7 cellular contexts compared by ENCODE assay signal in the genomic region with DNA sequence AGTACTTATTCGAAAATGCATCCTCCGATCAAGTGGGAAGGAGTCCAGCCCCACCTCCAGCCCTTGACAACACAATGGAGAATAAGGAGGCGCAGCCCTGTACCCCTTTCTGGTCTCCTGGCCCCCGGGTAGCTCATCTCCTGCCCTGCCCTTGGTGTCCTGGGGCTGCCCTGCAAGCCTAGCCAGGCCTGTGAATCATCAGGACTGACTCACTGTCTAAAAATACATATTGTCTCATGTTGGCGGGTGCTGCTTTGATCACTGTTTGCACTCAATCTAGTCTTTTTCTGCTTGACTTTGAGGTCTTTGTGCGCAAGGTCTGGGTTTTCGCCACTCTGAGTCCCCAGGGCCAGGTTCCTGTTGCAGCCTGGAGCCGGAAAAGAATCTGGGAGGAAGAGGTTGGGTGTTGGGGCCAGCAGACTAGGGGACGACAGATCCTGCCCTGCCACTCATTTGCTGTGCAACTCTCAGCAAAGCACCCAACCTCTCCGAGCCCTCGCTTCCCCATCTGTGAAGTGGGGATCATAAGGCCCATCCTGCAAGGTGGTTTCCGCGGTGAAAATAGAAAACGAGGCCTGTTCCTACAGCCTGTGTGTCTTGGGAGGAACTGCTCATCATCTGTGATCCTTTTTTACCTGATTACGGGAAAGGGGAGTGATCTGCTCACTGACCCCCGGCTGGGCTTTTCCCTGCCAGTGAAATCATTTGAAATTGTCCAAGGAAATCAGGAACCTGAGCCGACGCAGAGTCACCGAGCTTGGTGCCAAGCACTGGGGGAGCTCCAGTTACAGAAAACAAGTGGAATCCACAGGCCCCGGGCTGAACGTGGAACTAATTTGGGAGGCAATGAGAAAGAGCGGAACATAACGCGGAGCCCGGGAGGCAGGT.
DNase-seq lines count a peak whose midpoint lies in the region; ATAC-seq and TF ChIP-seq lines count a peak whose summit lies in the region.

No MANE protein-coding gene starts in this region.

- H3K9me3 ChIP-seq in Karpas-422 (ENCODE audit: low read length) (no peaks in the 10 kb centered on the region), mammary epithelial cell (replicated peaks; ENCODE audit: insufficient read depth, low read length) (no peaks in the 10 kb centered on the region)

- no peaks in the 10 kb centered on the region for H3K9me2 ChIP-seq in Karpas-422 (replicated peaks; ENCODE audit: insufficient read depth, low read length)

- dilution Hi-C loops in mammary epithelial cell (cut with HindIII; ENCODE audit: low sequenced_read_pairs): no loop called here

- peak overlapping the region; percentile 54; the same call in 1 of the 2 replicates for H3K27ac ChIP-seq in Karpas-422 (ENCODE audit: low read length)
- peak overlapping the region; percentile 21 for H3K27ac ChIP-seq in mammary epithelial cell (ENCODE audit: insufficient read depth, low read depth, low read length)

- 45% methylated on average over 22 of the region's 25 CpGs for WGBS in mammary epithelial cell (ENCODE audit: low coverage, missing lambda C conversion rate)

- no peak for DNase-seq in Karpas-422
- DNase-seq in mammary epithelial cell: peak; percentile 68
- DNase-seq in lung microvascular endothelial cell (ENCODE audit: low read depth in 2 of 2): peak; percentile 20 to 40
- DNase-seq in NCI-H510A (lab: John Stamatoyannopoulos, UW): no peak
- DNase-seq in activated naive CD4-positive, alpha-beta T cell treated with Interleukin-2 at 50 U/mL for 16 hours: no peak
- no peak for DNase-seq in NCI-H2081 treated with DMSO at 0.1 percent for 48 hours (lab: John Stamatoyannopoulos, UW)

- H3K9ac ChIP-seq in Karpas-422 (ENCODE audit: low read length) (peak overlapping the region; percentile 39; the same call in 1 of the 2 replicates), mammary epithelial cell (ENCODE audit: insufficient read depth, low read length) (no peak overlapping the region)

- CTCF ChIA-PET in mammary epithelial cell (lab: Charles Lee; ENCODE audit: low non-redundant PET): no interaction called here

- H3K27me3 ChIP-seq in Karpas-422 (ENCODE audit: low read length) (no peaks in the 10 kb centered on the region), mammary epithelial cell (ENCODE audit: insufficient read depth, low read length) (no peaks in the 10 kb centered on the region)

- H3K79me2 ChIP-seq in Karpas-422 (ENCODE audit: low read length) (no peaks in the 10 kb centered on the region), mammary epithelial cell (ENCODE audit: insufficient read depth, low read length) (no peaks in the 10 kb centered on the region)

- intact Hi-C loops in mammary epithelial cell (cut with micrococcal nuclease): loop anchor here (2.0 kb wide), 1 partner anchor 93 kb away; no protein-coding TSS in a partner anchor

- no TSS peak for BruUV-seq in mammary epithelial cell (replicated peaks; lab: Mats Ljungman, UMichigan)

- no peaks in the 10 kb centered on the region for H4K20me1 ChIP-seq in Karpas-422 (ENCODE audit: insufficient read depth, low read depth, low read length)
- H4K20me1 ChIP-seq in mammary epithelial cell (ENCODE audit: insufficient read depth, low read length): no peaks in the 10 kb centered on the region

- TF ChIP-seq CTCF in mammary epithelial cell (conservative IDR thresholded peaks at IDR 0.05 in 1 of 2, IDR thresholded peaks at IDR 0.05 in 1 of 2; ENCODE audit: extremely low read depth in 1 of 2, insufficient read depth in 1 of 2, low read depth in 1 of 2, low read length in 2 of 2): no peak

- H3K4me2 ChIP-seq in Karpas-422 (ENCODE audit: low read depth, low read length, poor library complexity, severe bottlenecking): peak overlapping the region; percentile 60
- peak overlapping the region; percentile 35 for H3K4me2 ChIP-seq in mammary epithelial cell (ENCODE audit: insufficient read depth, low read depth, low read length)

- H3K36me3 ChIP-seq in Karpas-422 (ENCODE audit: insufficient read depth, low read length) (no peaks in the 10 kb centered on the region), mammary epithelial cell (ENCODE audit: insufficient read depth, low read length) (no peaks in the 10 kb centered on the region)

- H3K4me3 ChIP-seq in Karpas-422 (ENCODE audit: low read length) (peak overlapping the region; percentile 30; the same call in 1 of the 2 replicates), mammary epithelial cell (replicated peaks in 1 of 3; ENCODE audit: insufficient read depth in 1 of 3, low read depth in 2 of 3, low read length in 3 of 3) (no peak overlapping the region)

- H2AFZ ChIP-seq in Karpas-422 (ENCODE audit: low read length) (no peak overlapping the region), mammary epithelial cell (ENCODE audit: low read depth, low read length) (peak overlapping the region; percentile 4)

- H3K4me1 ChIP-seq in Karpas-422 (ENCODE audit: low read length): peaks cover 21% of the 10 kb centered on the region
- peaks cover 25% of the 10 kb centered on the region for H3K4me1 ChIP-seq in mammary epithelial cell (ENCODE audit: insufficient read depth, low read length)

- peak; percentile 63 for ATAC-seq in GM19395 (IDR thresholded peaks at IDR 0.05; ENCODE audit: unreplicated experiment)

- in situ Hi-C loops in mammary epithelial cell (cut with MboI; ENCODE audit: low sequenced_read_pairs in 2 of 2): no loop called here

Comparison
In these comparisons a context has a peak if more than half of its experiments do, and no peak if none do; other contexts are left out.
1. DNase-seq: peak in mammary epithelial cell (single experiment) and lung microvascular endothelial cell (2 of 2); none in Karpas-422 (single experiment), NCI-H510A (single experiment), activated naive CD4-positive, alpha-beta T cell treated with Interleukin-2 at 50 U/mL for 16 hours (single experiment) and NCI-H2081 treated with DMSO at 0.1 percent for 48 hours (single experiment).